21 cellular contexts compared by ENCODE assay signal in the genomic region with DNA sequence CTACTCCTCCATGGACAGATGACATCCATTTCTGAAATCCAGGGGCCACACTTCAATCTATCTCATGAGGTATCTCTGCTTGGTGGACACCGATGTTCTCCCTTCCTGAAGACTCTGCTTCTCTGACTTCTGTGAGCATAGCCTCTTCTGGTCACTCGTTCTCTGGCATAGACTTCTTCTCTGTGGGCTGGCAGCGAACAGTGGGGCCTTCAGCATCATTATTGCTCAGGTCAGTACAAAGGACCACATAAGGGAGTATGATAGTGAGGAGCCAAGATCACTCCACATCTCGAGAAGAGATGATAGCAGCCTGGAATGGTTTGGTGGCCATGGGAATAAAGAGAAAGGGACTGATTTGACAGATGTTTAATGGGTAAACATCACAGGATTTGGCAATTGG. TPM values are rescaled to one million over a fixed set of nuclear protein-coding genes. Genes with fewer than 3 reads are reported as not detected.
DNase-seq lines count a peak whose midpoint lies in the region; ATAC-seq and TF ChIP-seq lines count a peak whose summit lies in the region.
"Had no signal": no experiment of that assay in that cellular context is flagged by ENCODE, and none has a peak within 500 bp of the region (broad histone marks: within the 10 kb centered on the region; RNA-seq: fewer than 3 reads in every experiment).

No MANE protein-coding gene starts in this region.

- no peaks in the 10 kb centered on the region for H3K9me3 ChIP-seq in CD8-positive, alpha-beta T cell (ENCODE audit: low read length)
- H3K9me3 ChIP-seq: adrenal gland; BLaER1 treated with 17β-estradiol and CSF1 and Interleukin-3, amounts not matched to agents 10 nM and 100 nM; esophagus squamous epithelium; gastroesophageal sphincter; lower lobe of right lung; MG63 had no signal

- no peaks in the 10 kb centered on the region for H3K27me3 ChIP-seq in CD8-positive, alpha-beta T cell (ENCODE audit: insufficient read depth, low read length)
- H3K27me3 ChIP-seq: adrenal gland; BLaER1 treated with 17β-estradiol and CSF1 and Interleukin-3, amounts not matched to agents 10 nM and 100 nM; brain microvascular endothelial cell; esophagus squamous epithelium; gastroesophageal sphincter; MG63 had no signal

- no peak overlapping the region for H3K27ac ChIP-seq in CD8-positive, alpha-beta T cell (ENCODE audit: low read depth, low read length)
- H3K27ac ChIP-seq: adrenal gland, brain microvascular endothelial cell, esophagus squamous epithelium, gastroesophageal sphincter, lower lobe of right lung had no signal

- no peak for DNase-seq in activated CD4-positive, alpha-beta T cell treated with anti-CD3 and anti-CD28 coated beads, Interleukin-2, amount 10 ng/mL, durations not matched to agents 24 days and 14 days
- no peak for DNase-seq in activated CD4-positive, alpha-beta T cell treated with anti-CD3 and anti-CD28 coated beads, Interleukin-2, amount 50 U/mL, for 1 hour
- no peak for DNase-seq in CD8-positive, alpha-beta T cell
- no peak for DNase-seq in natural killer cell
- no peak for DNase-seq in HuH-7 (ENCODE audit: low spot score)
- DNase-seq in erythroblast (lab: John Stamatoyannopoulos, UW) = no peak
- DNase-seq: adrenal gland; effector memory CD8-positive, alpha-beta T cell; esophagus squamous epithelium; kidney; lower lobe of right lung; NCI-H1436 treated with DMSO at 0.1 percent for 48 hours; NCI-H510A; stimulated activated CD4-positive, alpha-beta T cell treated with anti-CD3 and anti-CD28 coated beads, Interleukin-4, amount 100 ng/mL, for 4 hours; T-helper 9 cell had no signal

- POLR2A ChIA-PET in CD8-positive, alpha-beta T cell (lab: Charles Lee) = no interaction called here

- H3K27me3 Mint-ChIP-seq in activated CD4-positive, alpha-beta T cell treated with anti-CD3 and anti-CD28 coated beads, Interleukin-2, amount 10 ng/mL, durations not matched to agents 24 days and 14 days = no peaks in the 10 kb centered on the region
- no peaks in the 10 kb centered on the region for H3K27me3 Mint-ChIP-seq in CD8-positive, alpha-beta T cell (ENCODE audit: low read depth)
- H3K27me3 Mint-ChIP-seq in activated T-helper 17 cell treated with anti-CD3 and anti-CD28 coated beads, Interleukin-2, amount 50 U/mL, for 72 hours = no peaks in the 10 kb centered on the region
- no peaks in the 10 kb centered on the region for H3K27me3 Mint-ChIP-seq in natural killer cell (ENCODE audit: low read depth in 2 of 2)
- H3K27me3 Mint-ChIP-seq: effector memory CD8-positive, alpha-beta T cell had no signal

- peaks cover 9% of the 10 kb centered on the region for H3K36me3 ChIP-seq in CD8-positive, alpha-beta T cell (ENCODE audit: insufficient read depth, low read length)
- H3K36me3 ChIP-seq: adrenal gland, brain microvascular endothelial cell, lower lobe of right lung had no signal

- no peak for TF ChIP-seq CTCF in CD8-positive, alpha-beta T cell (IDR thresholded peaks at IDR 0.05)
- no peak for TF ChIP-seq CTCF in natural killer cell (IDR thresholded peaks at IDR 0.05)

- no peak for TF ChIP-seq POLR2A in erythroblast (IDR thresholded peaks at IDR 0.05; ENCODE audit: low read length)

- peaks cover 59% of the 10 kb centered on the region for H3K36me3 Mint-ChIP-seq in activated CD4-positive, alpha-beta T cell treated with anti-CD3 and anti-CD28 coated beads, Interleukin-2, amount 10 ng/mL, durations not matched to agents 24 days and 14 days (ENCODE audit: low read depth)
- peaks cover 37% of the 10 kb centered on the region for H3K36me3 Mint-ChIP-seq in CD8-positive, alpha-beta T cell
- peaks cover 87% of the 10 kb centered on the region for H3K36me3 Mint-ChIP-seq in activated T-helper 17 cell treated with anti-CD3 and anti-CD28 coated beads, Interleukin-2, amount 50 U/mL, for 72 hours (ENCODE audit: low read depth)
- H3K36me3 Mint-ChIP-seq in natural killer cell = no peaks in the 10 kb centered on the region

- H3K27ac Mint-ChIP-seq in activated CD4-positive, alpha-beta T cell treated with anti-CD3 and anti-CD28 coated beads, Interleukin-2, amount 10 ng/mL, durations not matched to agents 24 days and 14 days = peak overlapping the region; percentile 14
- peak overlapping the region; percentile 34 for H3K27ac Mint-ChIP-seq in CD8-positive, alpha-beta T cell
- peak overlapping the region; percentile 68 for H3K27ac Mint-ChIP-seq in activated T-helper 17 cell treated with anti-CD3 and anti-CD28 coated beads, Interleukin-2, amount 50 U/mL, for 72 hours
- peak overlapping the region; percentile 7 to 37 for H3K27ac Mint-ChIP-seq in natural killer cell

- no peak for ATAC-seq in CD8-positive, alpha-beta T cell
- ATAC-seq in activated T-helper 17 cell treated with anti-CD3 and anti-CD28 coated beads, Interleukin-2, amount 50 U/mL, for 72 hours (replicated peaks) = no peak
- ATAC-seq in natural killer cell = no peak
- no peak for ATAC-seq in HG03460 (IDR thresholded peaks at IDR 0.05; ENCODE audit: unreplicated experiment)
- ATAC-seq: effector memory CD8-positive, alpha-beta T cell had no signal

- no peaks in the 10 kb centered on the region for H3K9me3 Mint-ChIP-seq in activated CD4-positive, alpha-beta T cell treated with anti-CD3 and anti-CD28 coated beads, Interleukin-2, amount 10 ng/mL, durations not matched to agents 24 days and 14 days
- no peaks in the 10 kb centered on the region for H3K9me3 Mint-ChIP-seq in CD8-positive, alpha-beta T cell
- peaks cover 3% of the 10 kb centered on the region for H3K9me3 Mint-ChIP-seq in activated T-helper 17 cell treated with anti-CD3 and anti-CD28 coated beads, Interleukin-2, amount 50 U/mL, for 72 hours
- H3K9me3 Mint-ChIP-seq in natural killer cell = no peaks in the 10 kb centered on the region
- H3K9me3 Mint-ChIP-seq: effector memory CD8-positive, alpha-beta T cell had no signal

- no peak overlapping the region for H3K4me3 ChIP-seq in CD8-positive, alpha-beta T cell (ENCODE audit: low read depth, low read length)
- H3K4me3 ChIP-seq: adrenal gland; BLaER1 treated with 17β-estradiol and CSF1 and Interleukin-3, amounts not matched to agents 10 nM and 100 nM; esophagus squamous epithelium; gastroesophageal sphincter; lower lobe of right lung; MG63 had no signal

- H3K4me1 ChIP-seq in CD8-positive, alpha-beta T cell (ENCODE audit: insufficient read depth, low read length) = peaks cover 3% of the 10 kb centered on the region

- CTCF ChIA-PET in CD8-positive, alpha-beta T cell (lab: Charles Lee) = interaction anchor here (1.2 kb wide), 1 partner anchor 16 kb away, joined by 3 read pairs; no protein-coding TSS in a partner anchor

- intact Hi-C loops in activated CD4-positive, alpha-beta T cell treated with anti-CD3 and anti-CD28 coated beads, Interleukin-2, amount 10 ng/mL, durations not matched to agents 24 days and 14 days (cut with micrococcal nuclease) = no loop called here
- intact Hi-C loops in CD8-positive, alpha-beta T cell (cut with DNase I, micrococcal nuclease) = no loop called here
- intact Hi-C loops in natural killer cell (cut with micrococcal nuclease) = no loop called here

- H3K4me1 Mint-ChIP-seq in activated CD4-positive, alpha-beta T cell treated with anti-CD3 and anti-CD28 coated beads, Interleukin-2, amount 10 ng/mL, durations not matched to agents 24 days and 14 days = peaks cover 29% of the 10 kb centered on the region
- H3K4me1 Mint-ChIP-seq in CD8-positive, alpha-beta T cell (ENCODE audit: low read depth) = peaks cover 31% of the 10 kb centered on the region
- H3K4me1 Mint-ChIP-seq in activated T-helper 17 cell treated with anti-CD3 and anti-CD28 coated beads, Interleukin-2, amount 50 U/mL, for 72 hours = peaks cover 33% of the 10 kb centered on the region
- peaks cover 38 to 46% of the 10 kb centered on the region in 2 donors for H3K4me1 Mint-ChIP-seq in natural killer cell

- H3K4me3 Mint-ChIP-seq in activated CD4-positive, alpha-beta T cell treated with anti-CD3 and anti-CD28 coated beads, Interleukin-2, amount 10 ng/mL, durations not matched to agents 24 days and 14 days = no peak overlapping the region
- no peak overlapping the region for H3K4me3 Mint-ChIP-seq in CD8-positive, alpha-beta T cell
- no peak overlapping the region for H3K4me3 Mint-ChIP-seq in activated T-helper 17 cell treated with anti-CD3 and anti-CD28 coated beads, Interleukin-2, amount 50 U/mL, for 72 hours
- H3K4me3 Mint-ChIP-seq in natural killer cell = no peak overlapping the region
- H3K4me3 Mint-ChIP-seq: effector memory CD8-positive, alpha-beta T cell had no signal

RNA-seq across cellular contexts. Expression of a gene that starts 8.0 kb away (rescaled TPM):
- 98.1 and 101 TPM in 2 replicates for total RNA-seq in activated CD4-positive, alpha-beta T cell treated with anti-CD3 and anti-CD28 coated beads, Interleukin-2, amount 10 ng/mL, durations not matched to agents 24 days and 14 days
- total RNA-seq in CD8-positive, alpha-beta T cell = 10 to 100 TPM; 85.3 to 89.5 TPM
- 100 to 1,000 TPM in 1 of 2 donors, 10 to 100 TPM in 1; 77.3 to 108 TPM for total RNA-seq in activated T-helper 17 cell treated with anti-CD3 and anti-CD28 coated beads, Interleukin-2, amount 50 U/mL, for 72 hours
- 10 to 100 TPM; 70.8 to 81.4 (median 77.1) TPM for total RNA-seq in natural killer cell

RNA-seq across cellular contexts. Expression of a gene that starts 57.5 kb away (rescaled TPM):
- total RNA-seq in activated CD4-positive, alpha-beta T cell treated with anti-CD3 and anti-CD28 coated beads, Interleukin-2, amount 10 ng/mL, durations not matched to agents 24 days and 14 days = 2,196 and 2,218 TPM in 2 replicates
- 1,000 to 10,000 TPM; 1,479 to 1,577 TPM for total RNA-seq in CD8-positive, alpha-beta T cell
- 1,000 to 10,000 TPM; 2,616 to 3,068 TPM for total RNA-seq in activated T-helper 17 cell treated with anti-CD3 and anti-CD28 coated beads, Interleukin-2, amount 50 U/mL, for 72 hours
- 1,000 to 10,000 TPM; 1,247 to 1,683 (median 1,557) TPM for total RNA-seq in natural killer cell

Comparison
In these comparisons a context has a peak if more than half of its experiments do, and no peak if none do; other contexts are left out.
1. H3K27ac Mint-ChIP-seq: peak in every context shown above with its lines; median percentile 68 in activated T-helper 17 cell treated with anti-CD3 and anti-CD28 coated beads, Interleukin-2, amount 50 U/mL, for 72 hours; 34 in CD8-positive, alpha-beta T cell; 22 in natural killer cell; 14 in activated CD4-positive, alpha-beta T cell treated with anti-CD3 and anti-CD28 coated beads, Interleukin-2, amount 10 ng/mL, durations not matched to agents 24 days and 14 days.